ENCODE assay signal across 16 cellular contexts in genomic region chr17:79029327-79030009, GRCh38. TPM values are rescaled to one million over a fixed set of nuclear protein-coding genes. Genes with fewer than 3 reads are reported as not detected.
"Had no signal": no experiment of that assay in that cellular context is flagged by ENCODE, and none has a peak within 500 bp of the region (broad histone marks: within the 10 kb centered on the region; RNA-seq: fewer than 3 reads in every experiment).

No MANE protein-coding gene starts in this region.

- DNase-seq: activated CD4-positive, alpha-beta memory T cell treated with anti-CD3 and anti-CD28 coated beads, Interleukin-2, amount 10 ng/mL, durations not matched to agents 7 days and 5 days; activated CD4-positive, alpha-beta T cell treated with anti-CD3 and anti-CD28 coated beads for 1 hour; activated naive CD4-positive, alpha-beta T cell treated with Interleukin-2 at 50 U/mL for 16 hours; activated naive CD8-positive, alpha-beta T cell treated with anti-CD3 and anti-CD28 coated beads, Interleukin-2, amount 50 U/mL, for 24 hours; cortex of kidney; effector memory CD4-positive, alpha-beta T cell; hippocampal formation; kidney glomerular epithelial cell; stimulated activated CD4-positive, alpha-beta T cell treated with anti-CD3 and anti-CD28 coated beads, Interleukin-2, amount 100 ng/mL, for 24 hours; stimulated activated naive B cell treated with anti-CD40 and anti-IgM and Interleukin-4, amounts not matched to agents 10 μg/mL and 1 μg/mL and 100 μg/mL, for 72 hours; SW 1271 had no signal

- H3K9me3 ChIP-seq: right lobe of liver had no signal

- H3K4me3 Mint-ChIP-seq: activated CD4-positive, alpha-beta memory T cell treated with anti-CD3 and anti-CD28 coated beads, Interleukin-2, amount 10 ng/mL, durations not matched to agents 7 days and 5 days; activated naive CD8-positive, alpha-beta T cell treated with anti-CD3 and anti-CD28 coated beads, Interleukin-2, amount 50 U/mL, for 24 hours; activated T-helper 1 cell treated with anti-CD3 and anti-CD28 coated beads, Interleukin-12 subunit alpha, Interleukin-12 subunit beta, Interleukin-2, Interleukin-4 antibody, amounts not matched to agents 30 ng/mL and 10 ng/mL and 1 ng/mL, durations not matched to agents 14 hours and 24 hours and 36 hours; stimulated activated naive B cell treated with anti-CD40 and anti-IgM and Interleukin-4, amounts not matched to agents 10 μg/mL and 1 μg/mL and 100 μg/mL, for 72 hours; T-helper 2 cell treated with Interferon-gamma antibody and Interleukin-4, amounts not matched to agents 5 μg/mL and 100 μg/mL, for 36 hours; type B pancreatic cell had no signal

- ATAC-seq: activated naive CD8-positive, alpha-beta T cell treated with anti-CD3 and anti-CD28 coated beads, Interleukin-2, amount 50 U/mL, for 24 hours; right lobe of liver; stimulated activated naive B cell treated with anti-CD40 and anti-IgM and Interleukin-4, amounts not matched to agents 10 μg/mL and 1 μg/mL and 100 μg/mL, for 72 hours had no signal

- H3K27me3 ChIP-seq: right lobe of liver had no signal

- H3K36me3 Mint-ChIP-seq: stimulated activated naive B cell treated with anti-CD40 and anti-IgM and Interleukin-4, amounts not matched to agents 10 μg/mL and 1 μg/mL and 100 μg/mL, for 72 hours; type B pancreatic cell had no signal

- H3K9me3 Mint-ChIP-seq: activated CD4-positive, alpha-beta memory T cell treated with anti-CD3 and anti-CD28 coated beads, Interleukin-2, amount 10 ng/mL, durations not matched to agents 7 days and 5 days; activated naive CD8-positive, alpha-beta T cell treated with anti-CD3 and anti-CD28 coated beads, Interleukin-2, amount 50 U/mL, for 24 hours; activated T-helper 1 cell treated with anti-CD3 and anti-CD28 coated beads, Interleukin-12 subunit alpha, Interleukin-12 subunit beta, Interleukin-2, Interleukin-4 antibody, amounts not matched to agents 30 ng/mL and 10 ng/mL and 1 ng/mL, durations not matched to agents 14 hours and 24 hours and 36 hours; stimulated activated naive B cell treated with anti-CD40 and anti-IgM and Interleukin-4, amounts not matched to agents 10 μg/mL and 1 μg/mL and 100 μg/mL, for 72 hours; T-helper 2 cell treated with Interferon-gamma antibody and Interleukin-4, amounts not matched to agents 5 μg/mL and 100 μg/mL, for 36 hours; type B pancreatic cell had no signal

- H3K36me3 ChIP-seq: right lobe of liver had no signal

- H3K4me3 ChIP-seq: right lobe of liver had no signal

- H3K27ac ChIP-seq: right lobe of liver had no signal

- H3K27ac Mint-ChIP-seq: activated CD4-positive, alpha-beta memory T cell treated with anti-CD3 and anti-CD28 coated beads, Interleukin-2, amount 10 ng/mL, durations not matched to agents 7 days and 5 days; activated naive CD8-positive, alpha-beta T cell treated with anti-CD3 and anti-CD28 coated beads, Interleukin-2, amount 50 U/mL, for 24 hours; activated T-helper 1 cell treated with anti-CD3 and anti-CD28 coated beads, Interleukin-12 subunit alpha, Interleukin-12 subunit beta, Interleukin-2, Interleukin-4 antibody, amounts not matched to agents 30 ng/mL and 10 ng/mL and 1 ng/mL, durations not matched to agents 14 hours and 24 hours and 36 hours; progenitor cell of endocrine pancreas; stimulated activated naive B cell treated with anti-CD40 and anti-IgM and Interleukin-4, amounts not matched to agents 10 μg/mL and 1 μg/mL and 100 μg/mL, for 72 hours; T-helper 2 cell treated with Interferon-gamma antibody and Interleukin-4, amounts not matched to agents 5 μg/mL and 100 μg/mL, for 36 hours; type B pancreatic cell had no signal

RNA-seq across cellular contexts. Expression of gene C1QTNF1, which starts 5.5 kb away (rescaled TPM):
- total RNA-seq: activated CD4-positive, alpha-beta memory T cell treated with anti-CD3 and anti-CD28 coated beads, Interleukin-2, amount 10 ng/mL, durations not matched to agents 7 days and 5 days; activated T-helper 1 cell treated with anti-CD3 and anti-CD28 coated beads, Interleukin-12 subunit alpha, Interleukin-12 subunit beta, Interleukin-2, Interleukin-4 antibody, amounts not matched to agents 30 ng/mL and 10 ng/mL and 1 ng/mL, durations not matched to agents 14 hours and 24 hours and 36 hours had no signal
